20 cellular contexts compared by ENCODE assay signal in genomic region chr18:21575656-21576055, GRCh38. TPM values are rescaled to one million over a fixed set of nuclear protein-coding genes. Genes with fewer than 3 reads are reported as not detected.
DNase-seq lines count a peak whose midpoint lies in the region; ATAC-seq, FAIRE-seq and TF ChIP-seq lines count a peak whose summit lies in the region.
"Had no signal": no experiment of that assay in that cellular context is flagged by ENCODE, and none has a peak within 500 bp of the region (broad histone marks: within the 10 kb centered on the region; RNA-seq: fewer than 3 reads in every experiment).

No MANE protein-coding gene starts in this region.

- H3K36me3 ChIP-seq in PC-3 (ENCODE audit: low read depth, low read length): peaks cover 31% of the 10 kb centered on the region

- POLR2A ChIA-PET in PC-3 (lab: Charles Lee; ENCODE audit: unreplicated experiment): no interaction called here

- FAIRE-seq in D721Med (lab: Jason Lieb, UNC): peak; percentile 67
- peak; percentile 8 for FAIRE-seq in G401.6 (lab: Jason Lieb, UNC)
- FAIRE-seq in islet of Langerhans (lab: Jason Lieb, UNC): peak; percentile 13
- FAIRE-seq: GM12878, GM18507, H54 had no signal

- intact Hi-C loops in PC-3 (cut with micrococcal nuclease): no loop called here

- H3K27me3 ChIP-seq in PC-3 (ENCODE audit: low read length): no peaks in the 10 kb centered on the region

- H3K4me1 ChIP-seq in PC-3 (ENCODE audit: insufficient read depth, low read length): 0 out of 2 replicates have a peak, but pooled peaks cover 4% of the 10 kb centered on the region
- H3K4me1 ChIP-seq: HAP-1 had no signal

- TF ChIP-seq CTCF in D721Med (IDR thresholded peaks at IDR 0.05; ENCODE audit: insufficient read depth, missing control alignments): no peak
- no peak for TF ChIP-seq CTCF in PC-3 (conservative IDR thresholded peaks at IDR 0.05; ENCODE audit: low read depth, low read length)
- no peak for TF ChIP-seq CTCF in GM13976 (IDR thresholded peaks at IDR 0.05; ENCODE audit: borderline replicate concordance, control extremely low read depth, extremely low read depth, insufficient read depth, missing control alignments)

- no peak overlapping the region for H3K4me2 ChIP-seq in PC-3 (ENCODE audit: low read length)

- DNase-seq in D721Med (ENCODE audit: insufficient read length, low spot score) (no peak), PC-3 (peak; percentile 2), RKO (ENCODE audit: low spot score) (no peak), GM13976 (ENCODE audit: low spot score) (no peak)
- DNase-seq: C1 segment of cervical spinal cord; Calu3; CD4-positive, alpha-beta memory T cell; COR-L47; DMS153; DND-41; GDM1; GOT3; HFFc6 had no signal

- in situ Hi-C loops in GM13976 (cut with MboI; ENCODE audit: low sequenced_read_pairs, unreplicated experiment): no loop called here

- H3K9ac ChIP-seq in PC-3 (ENCODE audit: low read length): no peak overlapping the region

- no peaks in the 10 kb centered on the region for H3K9me3 ChIP-seq in PC-3 (ENCODE audit: low read length)
- H3K9me3 ChIP-seq: HAP-1 had no signal

- ATAC-seq in PC-3 (peak; percentile 46), GM21529 (IDR thresholded peaks at IDR 0.05; ENCODE audit: unreplicated experiment) (no peak)
- ATAC-seq: GM12878 had no signal

- H3K79me2 ChIP-seq in PC-3 (ENCODE audit: low read length): no peaks in the 10 kb centered on the region

- CTCF ChIA-PET in PC-3 (lab: Charles Lee): no interaction called here

- H3K4me3 ChIP-seq in PC-3 (ENCODE audit: low read length): no peak overlapping the region
- H3K4me3 ChIP-seq: GM12878, HAP-1 had no signal

- H3K27ac ChIP-seq in PC-3 (ENCODE audit: low read length): no peak overlapping the region

- BruUV-seq in PC-3 (replicated peaks; lab: Mats Ljungman, UMichigan): no TSS peak

- H2AFZ ChIP-seq in PC-3 (ENCODE audit: low read length): no peak overlapping the region

- H3K9me2 ChIP-seq in PC-3 (replicated peaks; ENCODE audit: low read length): no peaks in the 10 kb centered on the region

- no peaks in the 10 kb centered on the region for H4K20me1 ChIP-seq in PC-3 (ENCODE audit: low read length)

- no peaks in the 10 kb centered on the region for H3F3A ChIP-seq in PC-3 (ENCODE audit: low read length, unreplicated experiment)

RNA-seq across cellular contexts. Expression of gene ESCO1, which starts 24.8 kb away (rescaled TPM):
- 17.0 and 17.5 TPM in 2 replicates for total RNA-seq in PC-3 (2014; rRNA removed)

RNA-seq across cellular contexts. Expression of gene SNRPD1, which starts 36.5 kb away (rescaled TPM):
- 73.2 and 82.2 TPM in 2 replicates for total RNA-seq in PC-3 (2014; rRNA removed)
